ENCODE assay signal across 20 cellular contexts in the genomic region with DNA sequence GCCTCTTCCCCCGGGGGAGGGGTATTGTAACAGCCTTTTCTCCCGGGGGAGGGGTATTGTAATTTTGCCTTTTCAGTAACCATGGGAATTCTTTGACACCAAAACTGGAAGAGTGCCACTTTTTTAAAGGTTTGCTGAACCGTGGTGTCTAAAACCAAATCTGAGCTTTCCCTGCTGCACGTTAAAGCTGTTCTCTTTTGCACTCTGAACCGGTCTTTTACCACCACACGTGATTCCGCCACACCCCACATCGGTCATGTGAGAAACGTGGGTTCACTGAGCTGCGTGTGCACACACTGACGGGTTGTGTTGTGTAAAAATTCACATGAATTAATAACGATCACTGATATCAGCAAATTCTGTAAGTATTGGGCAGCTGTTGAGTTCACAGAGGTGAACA. TPM values are rescaled to one million over a fixed set of nuclear protein-coding genes. Genes with fewer than 3 reads are reported as not detected.
DNase-seq lines count a peak whose midpoint lies in the region; ATAC-seq and TF ChIP-seq lines count a peak whose summit lies in the region.
"Had no signal": no experiment of that assay in that cellular context is flagged by ENCODE, and none has a peak within 500 bp of the region (broad histone marks: within the 10 kb centered on the region; RNA-seq: fewer than 3 reads in every experiment).

No MANE protein-coding gene starts in this region.

- no peak overlapping the region for H3K27ac ChIP-seq in gastroesophageal sphincter
- H3K27ac ChIP-seq: ascending aorta, heart right ventricle, SJCRH30, upper lobe of right lung had no signal

- H3K4me1 Mint-ChIP-seq in activated naive CD4-positive, alpha-beta T cell treated with anti-CD3 and anti-CD28 coated beads, Interleukin-2, amount 50 U/mL, for 24 hours, result peaks cover 8% of the 10 kb centered on the region
- H3K4me1 Mint-ChIP-seq in stimulated activated effector memory CD8-positive, alpha-beta T cell treated with anti-CD3 and anti-CD28 coated beads, Interleukin-12 subunit alpha, Interleukin-12 subunit beta, amount 100 ng/mL, for 72 hours, result no peaks in the 10 kb centered on the region
- H3K4me1 Mint-ChIP-seq: immature natural killer cell had no signal

- H3K9me3 Mint-ChIP-seq in activated naive CD4-positive, alpha-beta T cell treated with anti-CD3 and anti-CD28 coated beads, Interleukin-2, amount 50 U/mL, for 24 hours, result no peaks in the 10 kb centered on the region
- no peaks in the 10 kb centered on the region for H3K9me3 Mint-ChIP-seq in stimulated activated effector memory CD8-positive, alpha-beta T cell treated with anti-CD3 and anti-CD28 coated beads, Interleukin-12 subunit alpha, Interleukin-12 subunit beta, amount 100 ng/mL, for 72 hours
- H3K9me3 Mint-ChIP-seq: immature natural killer cell had no signal

- peaks cover 60% of the 10 kb centered on the region for H3K27me3 ChIP-seq in gastroesophageal sphincter
- H3K27me3 ChIP-seq: ascending aorta, SJCRH30 had no signal

- H3K9me3 ChIP-seq in gastroesophageal sphincter, result no peaks in the 10 kb centered on the region
- H3K9me3 ChIP-seq: ascending aorta, heart right ventricle, MG63, SJCRH30, stomach, upper lobe of right lung had no signal

- WGBS in gastroesophageal sphincter (ENCODE audit: low coverage in 1 of 2), 2 donors, result 62 to 72% methylated on average over 8 to 10 of the region's 12 CpGs

- no peaks in the 10 kb centered on the region for H3K27me3 Mint-ChIP-seq in activated naive CD4-positive, alpha-beta T cell treated with anti-CD3 and anti-CD28 coated beads, Interleukin-2, amount 50 U/mL, for 24 hours

- no peak for TF ChIP-seq EP300 in gastroesophageal sphincter (IDR thresholded peaks at IDR 0.05)

- no peak for TF ChIP-seq POLR2A in gastroesophageal sphincter (IDR thresholded peaks at IDR 0.05)

- peak overlapping the region; percentile 51 for H3K27ac Mint-ChIP-seq in activated naive CD4-positive, alpha-beta T cell treated with anti-CD3 and anti-CD28 coated beads, Interleukin-2, amount 50 U/mL, for 24 hours
- H3K27ac Mint-ChIP-seq in stimulated activated effector memory CD8-positive, alpha-beta T cell treated with anti-CD3 and anti-CD28 coated beads, Interleukin-12 subunit alpha, Interleukin-12 subunit beta, amount 100 ng/mL, for 72 hours, result peak overlapping the region; percentile 10
- H3K27ac Mint-ChIP-seq: immature natural killer cell had no signal

- intact Hi-C loops in head of caudate nucleus (cut with DNase I), result no loop called here

- no peak overlapping the region for H3K4me3 ChIP-seq in gastroesophageal sphincter
- H3K4me3 ChIP-seq: ascending aorta, heart right ventricle, MG63, SJCRH30, stomach, upper lobe of right lung had no signal

- DNase-seq in activated naive CD4-positive, alpha-beta T cell (lab: John Stamatoyannopoulos, UW), result no peak
- DNase-seq in NOMO-1 treated with DMSO at 0.1 percent for 48 hours (lab: John Stamatoyannopoulos, UW; ENCODE audit: unreplicated experiment) (peak; percentile 8), head of caudate nucleus (peak; percentile 16 to 81 (median 58))
- DNase-seq in stimulated activated effector memory CD8-positive, alpha-beta T cell treated with anti-CD3 and anti-CD28 coated beads, Interleukin-12 subunit alpha, Interleukin-12 subunit beta, amount 100 ng/mL, for 72 hours (ENCODE audit: low spot score in 2 of 2), result no peak
- DNase-seq: activated CD4-positive, alpha-beta T cell treated with anti-CD3 and anti-CD28 coated beads for 4 hours; activated CD8-positive, alpha-beta memory T cell treated with anti-CD3 and anti-CD28 coated beads, Interleukin-2, amount 50 U/mL, for 4 hours; activated gamma-delta T cell treated with Interleukin-2 at 50 U/mL for 16 hours; heart right ventricle; immature natural killer cell; MG63; NCI-H187 treated with DMSO at 0.1 percent for 48 hours; NCI-H510A; SJCRH30; stomach; upper lobe of right lung had no signal

- no peak for ATAC-seq in stimulated activated effector memory CD8-positive, alpha-beta T cell treated with anti-CD3 and anti-CD28 coated beads, Interleukin-12 subunit alpha, Interleukin-12 subunit beta, amount 100 ng/mL, for 72 hours
- ATAC-seq in HG03439 (IDR thresholded peaks at IDR 0.05; ENCODE audit: unreplicated experiment) (no peak), gastroesophageal sphincter (no peak), GM21447 (IDR thresholded peaks at IDR 0.05; ENCODE audit: unreplicated experiment) (no peak)
- ATAC-seq: heart right ventricle, upper lobe of right lung had no signal

- H3K4me3 Mint-ChIP-seq in activated naive CD4-positive, alpha-beta T cell treated with anti-CD3 and anti-CD28 coated beads, Interleukin-2, amount 50 U/mL, for 24 hours, result peak overlapping the region; percentile 68
- H3K4me3 Mint-ChIP-seq in stimulated activated effector memory CD8-positive, alpha-beta T cell treated with anti-CD3 and anti-CD28 coated beads, Interleukin-12 subunit alpha, Interleukin-12 subunit beta, amount 100 ng/mL, for 72 hours, result peak overlapping the region; percentile 25

- H3K4me1 ChIP-seq in gastroesophageal sphincter, result no peaks in the 10 kb centered on the region
- H3K4me1 ChIP-seq: ascending aorta, heart right ventricle, SJCRH30, upper lobe of right lung had no signal

- TF ChIP-seq CTCF in gastroesophageal sphincter (IDR thresholded peaks at IDR 0.05), result no peak

- no peaks in the 10 kb centered on the region for H3K36me3 ChIP-seq in gastroesophageal sphincter
- H3K36me3 ChIP-seq: ascending aorta, heart right ventricle, MG63, SJCRH30, stomach, upper lobe of right lung had no signal

- H3K36me3 Mint-ChIP-seq in activated naive CD4-positive, alpha-beta T cell treated with anti-CD3 and anti-CD28 coated beads, Interleukin-2, amount 50 U/mL, for 24 hours, result no peaks in the 10 kb centered on the region
- no peaks in the 10 kb centered on the region for H3K36me3 Mint-ChIP-seq in stimulated activated effector memory CD8-positive, alpha-beta T cell treated with anti-CD3 and anti-CD28 coated beads, Interleukin-12 subunit alpha, Interleukin-12 subunit beta, amount 100 ng/mL, for 72 hours
- H3K36me3 Mint-ChIP-seq: immature natural killer cell had no signal

RNA-seq across cellular contexts. Expression of a gene that starts 9.2 kb away (rescaled TPM):
- 10 to 100 TPM; 14.5 to 33.8 (median 28.8) TPM for total RNA-seq in gastroesophageal sphincter

Comparison
In these comparisons a context has a peak if more than half of its experiments do, and no peak if none do; other contexts are left out.
1. DNase-seq: peak in NOMO-1 treated with DMSO at 0.1 percent for 48 hours (single experiment) and head of caudate nucleus (42 of 42); none in activated naive CD4-positive, alpha-beta T cell (0 of 4) and stimulated activated effector memory CD8-positive, alpha-beta T cell treated with anti-CD3 and anti-CD28 coated beads, Interleukin-12 subunit alpha, Interleukin-12 subunit beta, amount 100 ng/mL, for 72 hours (0 of 2).